In the genomic region with DNA sequence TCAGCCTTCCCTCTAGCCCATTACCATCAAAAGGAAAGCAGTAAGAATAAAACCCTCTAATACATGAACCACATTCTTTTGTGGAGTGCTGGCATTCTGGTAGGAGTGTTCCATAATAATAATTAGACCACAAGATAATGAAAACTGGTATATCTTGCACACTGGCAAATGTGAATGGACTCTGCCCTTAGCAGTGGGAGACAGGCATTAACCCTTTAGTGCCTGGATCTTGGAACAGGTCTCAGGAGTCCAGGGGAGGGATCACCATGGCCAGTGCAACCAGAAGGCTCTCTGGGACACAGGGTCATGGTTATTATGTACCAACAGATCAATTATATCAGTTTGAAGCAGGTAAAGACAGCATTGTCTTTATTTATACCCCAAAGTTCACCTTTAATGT, we compare ENCODE assay signal across 1 cellular context.
TF ChIP-seq lines count a peak whose summit lies in the region.

No MANE protein-coding gene starts in this region.

TF ChIP-seq in endothelial cell of umbilical vein, 7 proteins besides CTCF, POLR2A, EP300 and RAD21 (continued from another document):
- TF ChIP-seq MYC (IDR thresholded peaks at IDR 0.05; ENCODE audit: low read depth, low read length) (no peak), EZH2 (IDR thresholded peaks at IDR 0.05; ENCODE audit: borderline replicate concordance, low read depth, low read length, severe bottlenecking) (no peak), JUN (IDR thresholded peaks at IDR 0.05; ENCODE audit: borderline replicate concordance, insufficient read depth, insufficient read length, low read depth) (no peak)
